In the genomic region with DNA sequence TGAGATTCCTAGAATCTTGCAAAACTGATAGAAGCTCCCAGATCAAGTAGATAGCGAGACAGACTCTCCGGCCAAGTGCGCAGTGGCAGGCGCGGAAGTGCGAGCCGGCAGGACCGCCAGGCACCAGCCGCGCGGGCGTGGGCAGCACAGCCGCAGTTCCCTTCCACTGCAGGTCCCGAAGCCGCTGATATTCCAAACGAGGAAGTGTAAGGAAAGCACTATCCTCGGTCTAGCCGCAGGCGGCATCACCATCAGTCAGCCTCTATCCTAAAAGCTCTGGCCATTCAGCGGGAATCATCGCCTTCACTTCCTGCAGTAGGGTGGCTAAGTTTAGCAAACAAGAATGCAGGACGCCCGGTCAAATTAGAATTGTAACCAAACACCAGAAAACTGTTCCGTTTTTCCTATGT, we compare ENCODE assay signal across 1 cellular context.
TF ChIP-seq lines count a peak whose summit lies in the region.

No MANE protein-coding gene starts in this region.

TF ChIP-seq in HEK293, 187 proteins besides CTCF, POLR2A, EP300 and RAD21 (continued from another document):
- TF ChIP-seq, protein P1, sequence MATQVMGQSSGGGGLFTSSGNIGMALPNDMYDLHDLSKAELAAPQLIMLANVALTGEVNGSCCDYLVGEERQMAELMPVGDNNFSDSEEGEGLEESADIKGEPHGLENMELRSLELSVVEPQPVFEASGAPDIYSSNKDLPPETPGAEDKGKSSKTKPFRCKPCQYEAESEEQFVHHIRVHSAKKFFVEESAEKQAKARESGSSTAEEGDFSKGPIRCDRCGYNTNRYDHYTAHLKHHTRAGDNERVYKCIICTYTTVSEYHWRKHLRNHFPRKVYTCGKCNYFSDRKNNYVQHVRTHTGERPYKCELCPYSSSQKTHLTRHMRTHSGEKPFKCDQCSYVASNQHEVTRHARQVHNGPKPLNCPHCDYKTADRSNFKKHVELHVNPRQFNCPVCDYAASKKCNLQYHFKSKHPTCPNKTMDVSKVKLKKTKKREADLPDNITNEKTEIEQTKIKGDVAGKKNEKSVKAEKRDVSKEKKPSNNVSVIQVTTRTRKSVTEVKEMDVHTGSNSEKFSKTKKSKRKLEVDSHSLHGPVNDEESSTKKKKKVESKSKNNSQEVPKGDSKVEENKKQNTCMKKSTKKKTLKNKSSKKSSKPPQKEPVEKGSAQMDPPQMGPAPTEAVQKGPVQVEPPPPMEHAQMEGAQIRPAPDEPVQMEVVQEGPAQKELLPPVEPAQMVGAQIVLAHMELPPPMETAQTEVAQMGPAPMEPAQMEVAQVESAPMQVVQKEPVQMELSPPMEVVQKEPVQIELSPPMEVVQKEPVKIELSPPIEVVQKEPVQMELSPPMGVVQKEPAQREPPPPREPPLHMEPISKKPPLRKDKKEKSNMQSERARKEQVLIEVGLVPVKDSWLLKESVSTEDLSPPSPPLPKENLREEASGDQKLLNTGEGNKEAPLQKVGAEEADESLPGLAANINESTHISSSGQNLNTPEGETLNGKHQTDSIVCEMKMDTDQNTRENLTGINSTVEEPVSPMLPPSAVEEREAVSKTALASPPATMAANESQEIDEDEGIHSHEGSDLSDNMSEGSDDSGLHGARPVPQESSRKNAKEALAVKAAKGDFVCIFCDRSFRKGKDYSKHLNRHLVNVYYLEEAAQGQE (tag by site-specific recombination; IDR thresholded peaks at IDR 0.05), result 0 out of 2 replicates have a peak, but pooled peaks have one; percentile 10
- TF ChIP-seq ZNF175 (tag by site-specific recombination; IDR thresholded peaks at IDR 0.05) (no peak), ZNF341 (tag by site-specific recombination; IDR thresholded peaks at IDR 0.05; ENCODE audit: low read depth) (peak; percentile 82), ZNF513 (tag by site-specific recombination; IDR thresholded peaks at IDR 0.05) (no peak)
